ENCODE assay signal across 16 cellular contexts in the genomic region with DNA sequence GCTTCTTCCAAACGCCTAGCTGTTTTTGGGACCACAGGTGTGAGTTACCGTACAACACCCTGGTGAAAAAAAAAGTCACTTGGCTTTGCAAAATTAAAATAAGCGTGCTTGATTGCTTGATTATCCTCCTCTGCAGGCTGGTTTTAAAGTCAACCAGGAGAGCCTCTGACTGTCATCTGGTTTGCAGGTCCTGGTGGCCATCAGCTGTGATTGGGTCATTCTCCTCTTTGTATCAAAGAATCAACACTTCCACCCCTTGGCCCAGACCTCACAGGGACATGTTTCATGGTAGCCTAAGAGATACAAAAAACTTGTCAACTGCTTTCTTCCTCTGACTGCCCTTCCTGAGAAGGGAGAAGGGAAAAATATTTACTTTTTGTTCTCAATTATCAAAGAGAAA. TPM values are rescaled to one million over a fixed set of nuclear protein-coding genes. Genes with fewer than 3 reads are reported as not detected.
"Had no signal": no experiment of that assay in that cellular context is flagged by ENCODE, and none has a peak within 500 bp of the region (broad histone marks: within the 10 kb centered on the region; RNA-seq: fewer than 3 reads in every experiment).

No MANE protein-coding gene starts in this region.

- H3K36me3 ChIP-seq: lower lobe of right lung, tibial artery had no signal

- ATAC-seq: foreskin keratinocyte; left cardiac atrium; lower lobe of right lung; natural killer cell treated with Interleukin-12 subunit alpha and Interleukin-12 subunit beta and Interleukin-15 and Interleukin-18, amount 100 ng/mL, for 72 hours had no signal

- H3K4me1 ChIP-seq: foreskin keratinocyte had no signal

- H3K4me3 ChIP-seq: dorsolateral prefrontal cortex, lower lobe of right lung, tibial artery had no signal

- H3K9me3 ChIP-seq: lower lobe of right lung, tibial artery had no signal

- H3K27me3 ChIP-seq: dorsolateral prefrontal cortex had no signal

- H3K27ac ChIP-seq: foreskin keratinocyte, lower lobe of right lung, tibial artery had no signal

- H3K27ac Mint-ChIP-seq: activated B cell treated with CpG ODN at 0.5 μM for 24 hours; activated naive CD4-positive, alpha-beta T cell treated with anti-CD3 and anti-CD28 coated beads, Interleukin-2, amount 50 U/mL, for 72 hours; activated T-cell treated with anti-CD3 and anti-CD28 coated beads, Interleukin-2, amount 50 U/mL, for 72 hours; natural killer cell treated with Interleukin-12 subunit alpha and Interleukin-12 subunit beta and Interleukin-15 and Interleukin-18, amount 100 ng/mL, for 72 hours had no signal

- H3K36me3 Mint-ChIP-seq: activated naive CD4-positive, alpha-beta T cell treated with anti-CD3 and anti-CD28 coated beads, Interleukin-2, amount 50 U/mL, for 72 hours; natural killer cell treated with Interleukin-12 subunit alpha and Interleukin-12 subunit beta and Interleukin-15 and Interleukin-18, amount 100 ng/mL, for 72 hours had no signal

- H3K9me3 Mint-ChIP-seq: activated B cell treated with CpG ODN at 0.5 μM for 24 hours; activated naive CD4-positive, alpha-beta T cell treated with anti-CD3 and anti-CD28 coated beads, Interleukin-2, amount 50 U/mL, for 72 hours; activated T-cell treated with anti-CD3 and anti-CD28 coated beads, Interleukin-2, amount 50 U/mL, for 72 hours; natural killer cell treated with Interleukin-12 subunit alpha and Interleukin-12 subunit beta and Interleukin-15 and Interleukin-18, amount 100 ng/mL, for 72 hours had no signal

- DNase-seq: activated B cell treated with CpG ODN at 0.5 μM for 24 hours; activated CD4-positive, alpha-beta T cell treated with anti-CD3 and anti-CD28 coated beads for 4 hours; activated gamma-delta T cell; amniotic stem cell; foreskin keratinocyte; hippocampal formation; left cardiac atrium; lower lobe of right lung; nucleus accumbens; stimulated activated CD8-positive, alpha-beta memory T cell treated with anti-CD3 and anti-CD28 coated beads, Interleukin-4, amount 100 ng/mL, for 48 hours; stimulated activated naive CD4-positive, alpha-beta T cell treated with Interleukin-2 at 50 U/mL for 16 hours; tibial artery had no signal

- H3K4me3 Mint-ChIP-seq: activated B cell treated with CpG ODN at 0.5 μM for 24 hours; activated T-cell treated with anti-CD3 and anti-CD28 coated beads, Interleukin-2, amount 50 U/mL, for 72 hours; natural killer cell treated with Interleukin-12 subunit alpha and Interleukin-12 subunit beta and Interleukin-15 and Interleukin-18, amount 100 ng/mL, for 72 hours had no signal

RNA-seq across cellular contexts. Expression of a gene that starts 35.1 kb away (rescaled TPM):
- total RNA-seq: activated B cell treated with CpG ODN at 0.5 μM for 24 hours had no signal
